1 cellular context compared by ENCODE assay signal in genomic region chr6:69279805-69280204, GRCh38.
TF ChIP-seq lines count a peak whose summit lies in the region.

No MANE protein-coding gene starts in this region.

TF ChIP-seq in H1, 55 proteins besides CTCF, POLR2A, EP300 and RAD21:
- TF ChIP-seq SAP30 (IDR thresholded peaks at IDR 0.05; ENCODE audit: insufficient read depth, insufficient replicate concordance, low read length) (no peak), YY1 (IDR thresholded peaks at IDR 0.05; ENCODE audit: low read depth, low read length) (no peak), CBX5 (IDR thresholded peaks at IDR 0.05; ENCODE audit: low read depth, low read length) (no peak), ZNF274 (IDR thresholded peaks at IDR 0.05; ENCODE audit: borderline replicate concordance, extremely low read depth, low read length) (no peak), MAFK (IDR thresholded peaks at IDR 0.05; ENCODE audit: low read depth, low read length) (no peak), RNF2 (IDR thresholded peaks at IDR 0.05; ENCODE audit: borderline replicate concordance, low read depth, low read length, missing control alignments, poor library complexity, severe bottlenecking) (no peak), TCF12 (IDR thresholded peaks at IDR 0.05; ENCODE audit: low read depth, low read length) (no peak), TAF7 (optimal IDR thresholded peaks at IDR 0.05; ENCODE audit: borderline replicate concordance, low read depth, low read length) (no peak), KDM1A (IDR thresholded peaks at IDR 0.05; ENCODE audit: borderline replicate concordance, low read length) (no peak), HDAC2 (IDR thresholded peaks at IDR 0.05; ENCODE audit: borderline replicate concordance in 1 of 2, low read depth in 2 of 2, low read length in 2 of 2) (no peak)
